18 cellular contexts compared by ENCODE assay signal in the genomic region with DNA sequence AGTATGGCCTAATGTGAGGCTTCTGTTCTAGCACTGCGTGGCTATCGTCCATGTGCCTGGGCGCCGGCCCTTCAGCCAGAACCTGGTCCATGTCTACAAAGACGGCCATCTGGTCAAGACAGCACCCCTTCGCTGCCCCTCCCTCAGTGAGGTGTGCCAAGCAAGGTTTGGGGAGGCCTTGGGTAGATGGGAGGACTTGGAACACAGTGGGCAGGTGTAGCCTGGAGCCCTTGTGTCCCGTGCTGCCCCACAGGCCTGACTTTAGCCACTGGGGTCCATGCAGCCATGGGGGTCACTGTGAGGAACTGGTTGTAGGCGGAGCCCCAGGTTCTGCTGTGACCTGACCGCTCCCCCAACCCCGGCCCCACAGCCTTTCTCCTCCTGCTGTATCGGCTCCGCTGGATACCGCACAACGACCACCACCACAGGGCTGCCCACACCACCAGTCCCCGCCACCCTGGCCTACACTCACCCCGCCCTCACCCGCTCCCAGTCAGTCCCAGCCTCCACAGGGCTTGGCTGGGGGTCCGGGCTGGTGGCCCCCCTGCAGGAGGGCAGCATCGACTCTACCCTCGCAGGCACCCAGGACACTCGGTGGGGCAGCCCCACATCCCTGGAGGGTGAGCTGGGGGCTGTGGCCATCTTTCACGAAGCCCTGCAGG.
"Had no signal": no experiment of that assay in that cellular context is flagged by ENCODE, and none has a peak within 500 bp of the region (broad histone marks: within the 10 kb centered on the region; RNA-seq: fewer than 3 reads in every experiment).

No MANE protein-coding gene starts in this region.

- DNase-seq: activated CD4-positive, alpha-beta T cell treated with anti-CD3 and anti-CD28 coated beads, Interleukin-2, amount 10 ng/mL, durations not matched to agents 24 days and 14 days; activated CD4-positive, CD25-positive, alpha-beta regulatory T cell; activated CD8-positive, alpha-beta memory T cell treated with anti-CD3 and anti-CD28 coated beads, Interleukin-2, amount 50 U/mL, for 48 hours; activated CD8-positive, alpha-beta T cell treated with anti-CD3 and anti-CD28 coated beads, Interleukin-2, amount 10 ng/mL, durations not matched to agents 7 days and 5 days; activated gamma-delta T cell; activated T-cell treated with anti-CD3 and anti-CD28 coated beads, Interleukin-2, amount 50 U/mL, for 72 hours; amygdala; cerebellar nuclear complex; effector memory CD4-positive, alpha-beta T cell; left colon; naive B cell; retina; stimulated activated CD4-positive, alpha-beta T cell treated with anti-CD3 and anti-CD28 coated beads, Interleukin-4, amount 100 ng/mL, for 24 hours had no signal

- H3K4me3 ChIP-seq: heart left ventricle, neural progenitor cell, skin epidermis had no signal

- H3K4me1 ChIP-seq: neural progenitor cell had no signal

- H3K4me2 ChIP-seq: neural progenitor cell had no signal

- H3K36me3 ChIP-seq: neural progenitor cell had no signal

- H3K9me3 ChIP-seq: heart left ventricle had no signal

- H3K27me3 ChIP-seq: heart left ventricle, neural progenitor cell had no signal

- H2AFZ ChIP-seq: neural progenitor cell, parathyroid adenoma had no signal

- H3K9ac ChIP-seq: neural progenitor cell, parathyroid adenoma had no signal

- H3K27ac ChIP-seq: epithelial cell of prostate, heart left ventricle, neural progenitor cell, parathyroid adenoma had no signal

- ATAC-seq: activated CD8-positive, alpha-beta T cell treated with anti-CD3 and anti-CD28 coated beads, Interleukin-2, amount 10 ng/mL, durations not matched to agents 7 days and 5 days; activated T-cell treated with anti-CD3 and anti-CD28 coated beads, Interleukin-2, amount 50 U/mL, for 72 hours; heart left ventricle; left colon had no signal
